In the genomic region with DNA sequence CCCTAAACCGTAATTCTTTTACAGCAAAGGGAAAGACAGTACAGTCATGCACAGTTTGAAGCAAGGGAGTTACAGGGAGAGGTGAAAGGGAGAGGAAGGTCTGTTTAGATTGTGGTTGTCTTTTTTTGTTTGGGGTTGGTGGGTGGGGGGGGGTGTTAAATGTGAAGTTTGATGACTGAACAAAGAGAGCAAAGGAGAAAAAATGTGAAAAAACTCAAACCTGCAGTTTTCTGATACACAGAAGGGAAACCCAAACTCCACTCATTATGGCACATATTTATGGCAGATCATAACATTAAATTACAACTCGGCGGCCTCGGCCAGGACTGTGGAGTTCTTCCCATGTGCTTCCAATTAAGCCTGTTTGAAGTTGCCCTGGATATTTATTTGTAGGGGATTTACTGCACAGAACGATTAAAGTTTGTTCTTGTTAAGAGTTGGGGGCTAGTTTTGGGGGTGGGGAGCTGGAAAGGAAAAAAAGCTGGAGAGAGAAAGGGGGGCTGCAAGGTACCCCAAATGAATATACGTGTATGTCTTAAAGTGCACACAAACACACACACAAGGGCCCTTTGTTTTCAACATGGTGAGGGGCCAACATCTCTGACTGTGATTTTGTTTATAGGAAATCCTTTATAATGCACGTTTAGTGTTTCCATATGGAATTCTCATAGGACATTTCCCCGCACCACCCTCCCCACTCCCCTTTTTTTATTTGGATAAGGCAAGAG, we compare ENCODE assay signal across 1 cellular context.
TF ChIP-seq lines count a peak whose summit lies in the region.

No MANE protein-coding gene starts in this region.

TF ChIP-seq in A549, 52 proteins besides CTCF, POLR2A, EP300 and RAD21 (continued from another document):
- TF ChIP-seq REST (IDR thresholded peaks at IDR 0.05): no peak
- no peak for TF ChIP-seq CEBPB (IDR thresholded peaks at IDR 0.05)
- TF ChIP-seq CBX2 (IDR thresholded peaks at IDR 0.05; ENCODE audit: borderline replicate concordance, low read depth): no peak
- no peak for TF ChIP-seq ZSCAN20 (CRISPR knock-in tag; IDR thresholded peaks at IDR 0.05)
- no peak for TF ChIP-seq CHD2 (IDR thresholded peaks at IDR 0.05; ENCODE audit: low read length, partially characterized antibody)
- TF ChIP-seq ZFP36 (IDR thresholded peaks at IDR 0.05; ENCODE audit: borderline replicate concordance, partially characterized antibody): no peak
- no peak for TF ChIP-seq FOSB (CRISPR knock-in tag; IDR thresholded peaks at IDR 0.05)
- no peak for TF ChIP-seq HDAC2 (IDR thresholded peaks at IDR 0.05)
- no peak for TF ChIP-seq NR3C1 (IDR thresholded peaks at IDR 0.05)
- no peak for TF ChIP-seq NPAS2 (CRISPR knock-in tag; IDR thresholded peaks at IDR 0.05; ENCODE audit: borderline replicate concordance)
- TF ChIP-seq EHMT2 (IDR thresholded peaks at IDR 0.05; ENCODE audit: low read depth): no peak
